In the genomic region with DNA sequence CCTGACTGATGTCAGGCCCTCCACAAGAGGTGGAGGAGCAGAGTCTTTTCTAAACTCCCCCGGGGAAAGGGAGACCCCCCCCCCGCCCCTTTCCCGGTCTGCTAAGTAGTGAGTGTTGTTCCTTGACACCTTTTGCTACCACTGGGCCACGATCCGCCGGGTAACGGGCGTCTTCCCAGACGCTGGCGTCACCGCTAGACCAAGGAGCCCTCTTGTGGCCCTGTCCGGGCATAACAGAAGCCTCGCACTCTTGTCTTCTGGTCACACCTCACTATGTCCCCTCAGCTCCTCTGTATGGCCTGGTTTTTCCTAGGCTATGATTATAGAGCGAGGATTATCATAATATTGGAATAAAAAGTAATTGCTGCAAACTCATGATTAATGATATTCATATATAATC, we compare ENCODE assay signal across 8 cellular contexts. TPM values are rescaled to one million over a fixed set of nuclear protein-coding genes. Genes with fewer than 3 reads are reported as not detected.
A peak's percentile ranks its signal among the peaks of the same experiment; 100 is the strongest.
DNase-seq lines count a peak whose midpoint lies in the region; TF ChIP-seq lines count a peak whose summit lies in the region.
"Not testable (repeated sequence)": the region's sequence is repeated elsewhere in the genome, so short reads cannot be mapped to it uniquely, and the experiment has no call there.

No MANE protein-coding gene starts in this region.

- DNase-seq in COR-L47 (lab: John Stamatoyannopoulos, UW) (peak; percentile 8), SK-N-DZ (ENCODE audit: low spot score) (peak; percentile 59), activated T-cell treated with anti-CD3 and anti-CD28 coated beads for 4 hours (peak; percentile 35), iPS-NIHi7 (ENCODE audit: extremely low spot score) (peak; percentile 15), pons (ENCODE audit: low spot score) (peak; percentile 32), superior temporal gyrus (ENCODE audit: extremely low spot score) (peak; percentile 66)
- DNase-seq in chondrocyte (ENCODE audit: low spot score) = not testable (repeated sequence)

- H3K27me3 Mint-ChIP-seq in chondrocyte (ENCODE audit: low read depth) = not testable (repeated sequence)

- H3K4me1 Mint-ChIP-seq in chondrocyte (ENCODE audit: low read depth) = peaks cover 22% of the 10 kb centered on the region

- TF ChIP-seq CTCF in LNCAP (IDR thresholded peaks at IDR 0.05) (peak; percentile 56), chondrocyte (IDR thresholded peaks at IDR 0.05) (peak; percentile 79)

- H3K9me3 Mint-ChIP-seq in chondrocyte (ENCODE audit: low read depth) = not testable (repeated sequence)

- H3K4me3 Mint-ChIP-seq in chondrocyte (ENCODE audit: unreplicated experiment) = peak overlapping the region; percentile 38

- H3K36me3 Mint-ChIP-seq in chondrocyte (ENCODE audit: low read depth) = peaks cover 13% of the 10 kb centered on the region

- not testable (repeated sequence) for H3K27ac Mint-ChIP-seq in chondrocyte (ENCODE audit: unreplicated experiment)

RNA-seq across cellular contexts. Expression of a gene that starts 12.3 kb away (rescaled TPM):
- polyA plus RNA-seq in SK-N-DZ (2014; cell fraction: cytosol; rRNA removed) = 43.9 and 47.8 TPM in 2 replicates
- 26.4 and 34.6 TPM in 2 replicates for polyA plus RNA-seq in SK-N-DZ (2014; cell fraction: nucleus; rRNA removed)
- 27.3 to 29.7 TPM (median 27.4 TPM) in 3 replicates for total RNA-seq in chondrocyte

RNA-seq across cellular contexts. Expression of a gene that starts 50.0 kb away (rescaled TPM):
- 2.8 and 3.2 TPM in 2 replicates for polyA plus RNA-seq in SK-N-DZ (2014; cell fraction: cytosol; rRNA removed)
- polyA plus RNA-seq in SK-N-DZ (2014; cell fraction: nucleus; rRNA removed) = 1.5 TPM in 2 replicates
- total RNA-seq in chondrocyte = 2.8 to 4.3 TPM (median 3.1 TPM) in 3 replicates
